24 cellular contexts compared by ENCODE assay signal in genomic region chr9:88623698-88624097, GRCh38.
A peak's percentile ranks its signal among the peaks of the same experiment; 100 is the strongest.
DNase-seq lines count a peak whose midpoint lies in the region; ATAC-seq, FAIRE-seq and TF ChIP-seq lines count a peak whose summit lies in the region.
"Had no signal": no experiment of that assay in that cellular context is flagged by ENCODE, and none has a peak within 500 bp of the region (broad histone marks: within the 10 kb centered on the region; RNA-seq: fewer than 3 reads in every experiment).

No MANE protein-coding gene starts in this region.

- FAIRE-seq in HepG2 (lab: Jason Lieb, UNC) (no peak), K562 (lab: Jason Lieb, UNC) (no peak)
- FAIRE-seq: GM12878, GM12892, GM18507 had no signal

- H3K79me2 ChIP-seq in HepG2 (ENCODE audit: insufficient read depth, low read length): no peaks in the 10 kb centered on the region
- no peaks in the 10 kb centered on the region for H3K79me2 ChIP-seq in K562 (ENCODE audit: control insufficient read depth, insufficient read depth, low read length)

- H4K20me1 ChIP-seq in HepG2 (ENCODE audit: insufficient read depth, low read length): no peaks in the 10 kb centered on the region
- no peaks in the 10 kb centered on the region for H4K20me1 ChIP-seq in K562 (replicated peaks; ENCODE audit: control insufficient read depth, insufficient read depth, low read length)
- H4K20me1 ChIP-seq: BLaER1 had no signal

- H3K4me2 ChIP-seq in HepG2 (ENCODE audit: low read depth, low read length) (no peak overlapping the region), K562 (ENCODE audit: insufficient read depth, low read length) (no peak overlapping the region)
- H3K4me2 ChIP-seq: BLaER1 had no signal

- no peaks in the 10 kb centered on the region for H3K36me3 ChIP-seq in HepG2 (replicated peaks in 1 of 2; ENCODE audit: control insufficient read depth in 1 of 2, insufficient read depth in 2 of 2, low read length in 2 of 2)
- H3K36me3 ChIP-seq in right lobe of liver: no peaks in the 10 kb centered on the region
- no peaks in the 10 kb centered on the region for H3K36me3 ChIP-seq in K562 (ENCODE audit: control insufficient read depth, insufficient read depth, low read length)
- H3K36me3 ChIP-seq: BE2C, BLaER1 had no signal

- TF ChIP-seq POLR2A in HepG2 (IDR thresholded peaks at IDR 0.05; ENCODE audit: insufficient read depth in 1 of 2, low read depth in 2 of 2, low read length in 2 of 2) (no peak), right lobe of liver (IDR thresholded peaks at IDR 0.05) (no peak), K562 (conservative IDR thresholded peaks at IDR 0.05) (no peak)

- H3K27ac ChIP-seq in HepG2 (ENCODE audit: extremely low read length, insufficient read depth, low read length) (no peak overlapping the region), right lobe of liver (no peak overlapping the region), K562 (ENCODE audit: extremely low read depth, low read depth, low read length) (no peak overlapping the region)
- H3K27ac ChIP-seq: 22Rv1, BLaER1 had no signal

- TF ChIP-seq CTCF in HepG2 (CRISPR knock-in tag; IDR thresholded peaks at IDR 0.05) (no peak), right lobe of liver (IDR thresholded peaks at IDR 0.05) (no peak), K562 (IDR thresholded peaks at IDR 0.05 in 2 of 3, conservative IDR thresholded peaks at IDR 0.05 in 1 of 3; ENCODE audit: insufficient read depth in 2 of 3, low read depth in 1 of 3, low read length in 3 of 3) (no peak)

- no peak overlapping the region for H3K9ac ChIP-seq in HepG2 (ENCODE audit: insufficient read depth, low read depth, low read length)
- no peak overlapping the region for H3K9ac ChIP-seq in K562 (ENCODE audit: insufficient read depth in 1 of 2, low read depth in 2 of 2, low read length in 2 of 2)
- H3K9ac ChIP-seq: BLaER1 had no signal

- POLR2A ChIA-PET in HepG2 (lab: Yijun Ruan, JAX) (no interaction called here), K562 (lab: Yijun Ruan, JAX) (interaction anchor here (1.7 kb wide), 1 partner anchor 18 kb away, joined by 3 read pairs; no protein-coding TSS in a partner anchor)

- in situ Hi-C loops in HepG2 (cut with HindIII; ENCODE audit: extremely low pct_ligation_motif_present, low pct_unique_long_range_greater_than_20kb): no loop called here
- in situ Hi-C loops in K562 (cut with MboI): no loop called here

- TF ChIP-seq EP300 in HepG2 (IDR thresholded peaks at IDR 0.05; ENCODE audit: low read depth in 2 of 2, low read length in 2 of 2) (no peak), HepG2 (CRISPR knock-in tag; IDR thresholded peaks at IDR 0.05; ENCODE audit: borderline replicate concordance) (no peak), K562 (IDR thresholded peaks at IDR 0.05; ENCODE audit: low read length) (no peak)

- H3K9me3 ChIP-seq in HepG2 (ENCODE audit: low read length) (no peaks in the 10 kb centered on the region), right lobe of liver (no peaks in the 10 kb centered on the region), K562 (replicated peaks; ENCODE audit: control insufficient read depth, insufficient read depth, low read depth, low read length) (no peaks in the 10 kb centered on the region)
- H3K9me3 ChIP-seq: BE2C had no signal

- H3K9me1 ChIP-seq in K562 (ENCODE audit: control insufficient read depth, insufficient read depth, low read length): no peaks in the 10 kb centered on the region

- intact Hi-C loops in HepG2 (cut with micrococcal nuclease; ENCODE audit: unreplicated experiment): no loop called here
- intact Hi-C loops in right lobe of liver (cut with DNase I): no loop called here
- intact Hi-C loops in K562 (cut with micrococcal nuclease): no loop called here

- ATAC-seq in HepG2 (no peak), right lobe of liver (no peak), K562 (no peak), GM19467 (IDR thresholded peaks at IDR 0.05; ENCODE audit: unreplicated experiment) (no peak)
- ATAC-seq: GM12878 had no signal

- no TSS peak for BruUV-seq in HepG2 (replicated peaks; lab: Mats Ljungman, UMichigan)
- no TSS peak for BruUV-seq in K562 (replicated peaks; lab: Mats Ljungman, UMichigan)

- DNase-seq in HepG2 (ENCODE audit: low spot score) (no peak), right lobe of liver (no peak), K562 (ENCODE audit: extremely low read depth in 1 of 4, low spot score in 3 of 4) (no peak), dermis blood vessel endothelial cell (no peak)
- DNase-seq: ACHN; BE2C; C1 segment of cervical spinal cord; CD4-positive, alpha-beta memory T cell; CD4-positive, CD25-positive, alpha-beta regulatory T cell; CD8-positive, alpha-beta memory T cell; COR-L47; DMS 273 treated with DMSO at 0.1 percent for 48 hours; DMS153; DMS53; DMS79; DND-41; EL; GDM1 had no signal

- no peaks in the 10 kb centered on the region for H3K27me3 ChIP-seq in HepG2 (ENCODE audit: control insufficient read depth in 1 of 2, insufficient read depth in 2 of 2, low read length in 2 of 2)
- no peaks in the 10 kb centered on the region for H3K27me3 ChIP-seq in right lobe of liver
- H3K27me3 ChIP-seq in K562 (ENCODE audit: control insufficient read depth in 2 of 2, insufficient read depth in 2 of 2, low read length in 2 of 2): no peaks in the 10 kb centered on the region
- H3K27me3 ChIP-seq: BE2C, BLaER1 had no signal

- TF ChIP-seq RAD21 in HepG2 (CRISPR knock-in tag; IDR thresholded peaks at IDR 0.05) (no peak), K562 (CRISPR knock-in tag; conservative IDR thresholded peaks at IDR 0.05 in 1 of 2, IDR thresholded peaks at IDR 0.05 in 1 of 2) (no peak)

- CTCF ChIA-PET in HepG2 (lab: Yijun Ruan, JAX; ENCODE audit: low intra/inter-chr PET ratio, low total read pairs): no interaction called here
- CTCF ChIA-PET in K562 (lab: Yijun Ruan, JAX; ENCODE audit: low intra/inter-chr PET ratio): no interaction called here

- peaks cover 5% of the 10 kb centered on the region for H3K4me1 ChIP-seq in HepG2 (ENCODE audit: insufficient read depth, low read length)
- no peaks in the 10 kb centered on the region for H3K4me1 ChIP-seq in right lobe of liver
- no peaks in the 10 kb centered on the region for H3K4me1 ChIP-seq in K562 (replicated peaks in 1 of 2; ENCODE audit: control insufficient read depth in 2 of 2, insufficient read depth in 2 of 2, low read length in 2 of 2)
- H3K4me1 ChIP-seq: BE2C, BLaER1 had no signal

- no peak overlapping the region for H3K4me3 ChIP-seq in HepG2 (replicated peaks in 1 of 3; ENCODE audit: insufficient read depth in 1 of 3, low read depth in 2 of 3, low read length in 3 of 3)
- no peak overlapping the region for H3K4me3 ChIP-seq in right lobe of liver
- H3K4me3 ChIP-seq in K562: no peak overlapping the region
- H3K4me3 ChIP-seq: BLaER1, GM12878 had no signal

- H2AFZ ChIP-seq in HepG2 (ENCODE audit: low read length) (no peak overlapping the region), K562 (ENCODE audit: low read depth, low read length) (no peak overlapping the region)

TF ChIP-seq in HepG2, 621 proteins besides CTCF, POLR2A, EP300 and RAD21:
- TF ChIP-seq MAFF (IDR thresholded peaks at IDR 0.05; ENCODE audit: low read depth, low read length): 0 out of 2 replicates have a peak, but pooled peaks have one; percentile 44
- TF ChIP-seq MAFK (conservative IDR thresholded peaks at IDR 0.05 in 1 of 2, IDR thresholded peaks at IDR 0.05 in 1 of 2; ENCODE audit: low read length in 2 of 2): peak; percentile 50 to 69; a peak in 3 of 4 replicates
- TF ChIP-seq MTF1 (CRISPR knock-in tag; IDR thresholded peaks at IDR 0.05): no peak

TF ChIP-seq in K562, 482 proteins besides CTCF, POLR2A, EP300 and RAD21:
- TF ChIP-seq MAFG (tag; conservative IDR thresholded peaks at IDR 0.05) (peak; percentile 80), MAFF (IDR thresholded peaks at IDR 0.05; ENCODE audit: low read length) (peak; percentile 44), JUND (IDR thresholded peaks at IDR 0.05; ENCODE audit: borderline replicate concordance, low read depth, low read length) (no peak), JUND (tag; IDR thresholded peaks at IDR 0.05; ENCODE audit: borderline replicate concordance, low read depth, low read length) (no peak), TAF15 (IDR thresholded peaks at IDR 0.05; ENCODE audit: low read depth, low read length) (no peak), POLR2B (IDR thresholded peaks at IDR 0.05; ENCODE audit: low read depth, partially characterized antibody) (no peak), CXXC5 (CRISPR knock-in tag; IDR thresholded peaks at IDR 0.05) (no peak), ZNF316 (IDR thresholded peaks at IDR 0.05) (peak; percentile 63; the same call in 1 of the 2 replicates), C11orf30 (IDR thresholded peaks at IDR 0.05; ENCODE audit: low read depth) (peak; percentile 63), GTF2B (IDR thresholded peaks at IDR 0.05; ENCODE audit: extremely low read depth, insufficient read length) (no peak)

Comparison
In these comparisons a context has a peak if more than half of its experiments do, and no peak if none do; other contexts are left out.
1. Of the 241 proteins assayed by ChIP-seq in both HepG2 and K562: peak only in HepG2: MAFK; only in K562: MAFG; in both: MAFF; in neither: 238.